Comparison of ENCODE assay signal across 8 cellular contexts in genomic region chr1:37932759-37933158, GRCh38. TPM values are rescaled to one million over a fixed set of nuclear protein-coding genes. Genes with fewer than 3 reads are reported as not detected.
A peak's percentile ranks its signal among the peaks of the same experiment; 100 is the strongest.
DNase-seq lines count a peak whose midpoint lies in the region; ATAC-seq, FAIRE-seq and TF ChIP-seq lines count a peak whose summit lies in the region.

No MANE protein-coding gene starts in this region.

- H3K27ac Mint-ChIP-seq in astrocyte (ENCODE audit: unreplicated experiment) = peak overlapping the region; percentile 77
- no peak overlapping the region for H3K27ac Mint-ChIP-seq in natural killer cell treated with Interleukin-12 subunit alpha and Interleukin-12 subunit beta and Interleukin-15 and Interleukin-18, amount 100 ng/mL, for 72 hours

- 81 to 93% methylated on average over 4 of the region's 4 CpGs for WGBS in sigmoid colon, 2 donors

- intact Hi-C loops in sigmoid colon (cut with DNase I) = no loop called here

- peak; percentile 41 for DNase-seq in Caki2 (ENCODE audit: low read depth)
- peak; percentile 98 for DNase-seq in LHCN-M2 (ENCODE audit: low read depth)
- DNase-seq in astrocyte (ENCODE audit: low read depth) = peak; percentile 66
- DNase-seq in natural killer cell treated with Interleukin-12 subunit alpha and Interleukin-12 subunit beta and Interleukin-15 and Interleukin-18, amount 100 ng/mL, for 72 hours (ENCODE audit: low spot score) = no peak
- DNase-seq in GDM1 (lab: John Stamatoyannopoulos, UW) = no peak
- DNase-seq in sigmoid colon = no peak
- no peak for DNase-seq in nucleus accumbens (lab: John Stamatoyannopoulos, UW)
- no peak for DNase-seq in dermis blood vessel endothelial cell

- no peak overlapping the region for H3K4me3 ChIP-seq in astrocyte (ENCODE audit: insufficient read depth, low read depth, low read length)
- H3K4me3 ChIP-seq in sigmoid colon = no peak overlapping the region

- H3K36me3 ChIP-seq in astrocyte (ENCODE audit: insufficient read depth, low read length) (no peaks in the 10 kb centered on the region), sigmoid colon (peaks cover 0 to 41% (median 22%) of the 10 kb centered on the region in 4 donors)

- H3K4me1 ChIP-seq in astrocyte (ENCODE audit: insufficient read depth, low read length) = peaks cover 12% of the 10 kb centered on the region
- peaks cover 0 to 20% (median 13%) of the 10 kb centered on the region in 4 donors for H3K4me1 ChIP-seq in sigmoid colon

- no peaks in the 10 kb centered on the region for H3K9me3 Mint-ChIP-seq in astrocyte (ENCODE audit: unreplicated experiment)
- no peaks in the 10 kb centered on the region for H3K9me3 Mint-ChIP-seq in natural killer cell treated with Interleukin-12 subunit alpha and Interleukin-12 subunit beta and Interleukin-15 and Interleukin-18, amount 100 ng/mL, for 72 hours

- H3K27me3 ChIP-seq in astrocyte (ENCODE audit: insufficient read depth, low read length) (no peaks in the 10 kb centered on the region), sigmoid colon (no peaks in the 10 kb centered on the region)

- ATAC-seq in natural killer cell treated with Interleukin-12 subunit alpha and Interleukin-12 subunit beta and Interleukin-15 and Interleukin-18, amount 100 ng/mL, for 72 hours = no peak

- TF ChIP-seq CTCF in astrocyte (IDR thresholded peaks at IDR 0.05; ENCODE audit: insufficient read depth, low read depth, low read length) (no peak), sigmoid colon (IDR thresholded peaks at IDR 0.05) (no peak)

- no peak overlapping the region for H3K9ac ChIP-seq in astrocyte (ENCODE audit: low read length)

- no peak for TF ChIP-seq POLR2A in sigmoid colon (IDR thresholded peaks at IDR 0.05)

- H3K27ac ChIP-seq in astrocyte (ENCODE audit: low read depth, low read length) = peak overlapping the region; percentile 32
- H3K27ac ChIP-seq in sigmoid colon = no peak overlapping the region

- H3K4me1 Mint-ChIP-seq in astrocyte (ENCODE audit: low read depth, unreplicated experiment) = peaks cover 9% of the 10 kb centered on the region
- peaks cover 21 to 38% of the 10 kb centered on the region in 2 donors for H3K4me1 Mint-ChIP-seq in natural killer cell treated with Interleukin-12 subunit alpha and Interleukin-12 subunit beta and Interleukin-15 and Interleukin-18, amount 100 ng/mL, for 72 hours (ENCODE audit: low read depth in 2 of 2)

- FAIRE-seq in astrocyte (lab: Jason Lieb, UNC) = no peak

- peaks cover 15% of the 10 kb centered on the region for H3K36me3 Mint-ChIP-seq in astrocyte (ENCODE audit: low read depth, unreplicated experiment)
- no peaks in the 10 kb centered on the region for H3K36me3 Mint-ChIP-seq in natural killer cell treated with Interleukin-12 subunit alpha and Interleukin-12 subunit beta and Interleukin-15 and Interleukin-18, amount 100 ng/mL, for 72 hours

- peak overlapping the region; percentile 65 for H3K4me2 ChIP-seq in astrocyte (ENCODE audit: low read length)

- H3K4me3 Mint-ChIP-seq in astrocyte (ENCODE audit: unreplicated experiment) = peak overlapping the region; percentile 45
- peak overlapping the region; percentile 42 for H3K4me3 Mint-ChIP-seq in natural killer cell treated with Interleukin-12 subunit alpha and Interleukin-12 subunit beta and Interleukin-15 and Interleukin-18, amount 100 ng/mL, for 72 hours

- no peaks in the 10 kb centered on the region for H3K27me3 Mint-ChIP-seq in astrocyte (ENCODE audit: low read depth, unreplicated experiment)
- H3K27me3 Mint-ChIP-seq in natural killer cell treated with Interleukin-12 subunit alpha and Interleukin-12 subunit beta and Interleukin-15 and Interleukin-18, amount 100 ng/mL, for 72 hours = no peaks in the 10 kb centered on the region

- H2AFZ ChIP-seq in astrocyte (ENCODE audit: low read depth, low read length) = no peak overlapping the region

- TF ChIP-seq EP300 in sigmoid colon (IDR thresholded peaks at IDR 0.05) = no peak

- peaks cover 5% of the 10 kb centered on the region for H3K79me2 ChIP-seq in astrocyte (ENCODE audit: insufficient read depth, low read length)

- peaks cover 7% of the 10 kb centered on the region for H4K20me1 ChIP-seq in astrocyte (ENCODE audit: insufficient read depth, low read length)

- H3K9me3 ChIP-seq in astrocyte (ENCODE audit: insufficient read depth, low read depth, low read length) (no peaks in the 10 kb centered on the region), sigmoid colon (no peaks in the 10 kb centered on the region)

- in situ Hi-C loops in Caki2 (cut with HindIII; ENCODE audit: low pct_unique_long_range_greater_than_20kb, low sequenced_read_pairs) = no loop called here

RNA-seq across cellular contexts. Expression of gene INPP5B, which starts 14.1 kb away (rescaled TPM):
- total RNA-seq in Caki2 (2014; rRNA removed; shearing (Covaris generic); ENCODE audit: low replicate concordance) = 13.0 and 21.0 TPM in 2 replicates
- total RNA-seq in LHCN-M2 (2014; rRNA removed) (20.1 and 22.7 TPM in 2 replicates), astrocyte (19.4 and 21.4 TPM in 2 replicates), sigmoid colon (10 to 100 TPM; 29.0 to 34.1 (median 31.7) TPM), dermis blood vessel endothelial cell (21.3 and 21.5 TPM in 2 replicates)
- 10.4 TPM for polyA plus RNA-seq in LHCN-M2 (2012)
- 10 to 100 TPM; 48.1 to 86.0 TPM for total RNA-seq in natural killer cell treated with Interleukin-12 subunit alpha and Interleukin-12 subunit beta and Interleukin-15 and Interleukin-18, amount 100 ng/mL, for 72 hours
- 10 to 100 TPM in 1 of 3 donors, 1 to 10 TPM in 2; 5.1 to 18.3 (median 5.4) TPM for polyA plus RNA-seq in sigmoid colon

RNA-seq across cellular contexts. Expression of gene SF3A3, which starts 57.1 kb away (rescaled TPM):
- total RNA-seq in Caki2 (2014; rRNA removed; shearing (Covaris generic); ENCODE audit: low replicate concordance) = 64.2 and 86.0 TPM in 2 replicates
- 86.7 and 96.1 TPM in 2 replicates for total RNA-seq in LHCN-M2 (2014; rRNA removed)
- polyA plus RNA-seq in LHCN-M2 (2012) = 63.9 TPM
- 66.5 and 76.8 TPM in 2 replicates for total RNA-seq in astrocyte
- total RNA-seq in natural killer cell treated with Interleukin-12 subunit alpha and Interleukin-12 subunit beta and Interleukin-15 and Interleukin-18, amount 100 ng/mL, for 72 hours = 100 to 1,000 TPM in 1 of 2 donors, 10 to 100 TPM in 1; 90.7 to 174 TPM
- total RNA-seq in sigmoid colon = 10 to 100 TPM; 41.4 to 50.1 (median 44.7) TPM
- 10 to 100 TPM; 15.0 to 30.4 (median 20.6) TPM for polyA plus RNA-seq in sigmoid colon
- total RNA-seq in dermis blood vessel endothelial cell = 73.7 and 136 TPM in 2 replicates

Comparison
In these comparisons a context has a peak if more than half of its experiments do, and no peak if none do; other contexts are left out.
1. DNase-seq: peak in Caki2 (single experiment), LHCN-M2 (single experiment) and astrocyte (single experiment); none in natural killer cell treated with Interleukin-12 subunit alpha and Interleukin-12 subunit beta and Interleukin-15 and Interleukin-18, amount 100 ng/mL, for 72 hours (single experiment), GDM1 (single experiment), sigmoid colon (single experiment), nucleus accumbens (0 of 56) and dermis blood vessel endothelial cell (single experiment).